8 cellular contexts compared by ENCODE assay signal in genomic region chr16:66406534-66407368, GRCh38. TPM values are rescaled to one million over a fixed set of nuclear protein-coding genes. Genes with fewer than 3 reads are reported as not detected.
DNase-seq lines count a peak whose midpoint lies in the region; ATAC-seq and TF ChIP-seq lines count a peak whose summit lies in the region.

No MANE protein-coding gene starts in this region.

- no peaks in the 10 kb centered on the region for H3K27me3 Mint-ChIP-seq in activated naive CD4-positive, alpha-beta T cell treated with anti-CD3 and anti-CD28 coated beads, Interleukin-2, amount 50 U/mL, for 24 hours

- H3K27ac Mint-ChIP-seq in activated naive CD4-positive, alpha-beta T cell treated with anti-CD3 and anti-CD28 coated beads, Interleukin-2, amount 50 U/mL, for 24 hours = peak overlapping the region; percentile 23

- H2AFZ ChIP-seq in Karpas-422 (ENCODE audit: low read length) = no peak overlapping the region; the same call in 1 of the 2 replicates

- no peaks in the 10 kb centered on the region for H3K27me3 ChIP-seq in Karpas-422 (ENCODE audit: low read length)

- peak overlapping the region; percentile 38 for H3K4me2 ChIP-seq in Karpas-422 (ENCODE audit: low read depth, low read length, poor library complexity, severe bottlenecking)

- peaks cover 3% of the 10 kb centered on the region; the same call in 1 of the 2 replicates for H3K4me1 ChIP-seq in Karpas-422 (ENCODE audit: low read length)

- in situ Hi-C loops in Caki2 (cut with HindIII; ENCODE audit: low pct_unique_long_range_greater_than_20kb, low sequenced_read_pairs) = no loop called here

- H3K36me3 ChIP-seq in Karpas-422 (ENCODE audit: insufficient read depth, low read length) = no peaks in the 10 kb centered on the region
- no peaks in the 10 kb centered on the region for H3K36me3 ChIP-seq in SK-N-MC (ENCODE audit: insufficient read depth, low read length)

- H3K36me3 Mint-ChIP-seq in activated naive CD4-positive, alpha-beta T cell treated with anti-CD3 and anti-CD28 coated beads, Interleukin-2, amount 50 U/mL, for 24 hours = peaks cover 6% of the 10 kb centered on the region

- H3K27ac ChIP-seq in Karpas-422 (ENCODE audit: low read length) = no peak overlapping the region
- H3K27ac ChIP-seq in SK-N-MC = no peak overlapping the region
- H3K27ac ChIP-seq in temporal lobe (ENCODE audit: low read depth, low read length) = peak overlapping the region; percentile 13

- H3K4me1 Mint-ChIP-seq in activated naive CD4-positive, alpha-beta T cell treated with anti-CD3 and anti-CD28 coated beads, Interleukin-2, amount 50 U/mL, for 24 hours = peaks cover 34% of the 10 kb centered on the region

- H3K9me3 Mint-ChIP-seq in activated naive CD4-positive, alpha-beta T cell treated with anti-CD3 and anti-CD28 coated beads, Interleukin-2, amount 50 U/mL, for 24 hours = no peaks in the 10 kb centered on the region

- peak overlapping the region; percentile 33; the same call in 1 of the 2 replicates for H3K4me3 ChIP-seq in Karpas-422 (ENCODE audit: low read length)
- H3K4me3 ChIP-seq in SK-N-MC = peak overlapping the region; percentile 84

- peak; percentile 78 for DNase-seq in Caki2 (ENCODE audit: low read depth)
- peak; percentile 88 for DNase-seq in Karpas-422
- no peak for DNase-seq in SK-N-MC (ENCODE audit: low read depth, low spot score)
- peak; percentile 78 to 97 (median 90) for DNase-seq in head of caudate nucleus
- DNase-seq in omental fat pad (ENCODE audit: low spot score) = peak; percentile 99

- TF ChIP-seq CTCF in omental fat pad (IDR thresholded peaks at IDR 0.05) = peak in 2 of 3 donors; percentile 14 to 82

- no peaks in the 10 kb centered on the region for H4K20me1 ChIP-seq in Karpas-422 (ENCODE audit: insufficient read depth, low read depth, low read length)

- H3K9me3 ChIP-seq in Karpas-422 (ENCODE audit: low read length) (no peaks in the 10 kb centered on the region), SK-N-MC (ENCODE audit: low read depth, low read length) (no peaks in the 10 kb centered on the region)

- intact Hi-C loops in head of caudate nucleus (cut with DNase I) = loop anchor here (2.0 to 5.0 kb wide), 3 partner anchors 78 to 461 kb away; partner anchors contain the start of gene CMTM3

- H3K9me2 ChIP-seq in Karpas-422 (replicated peaks; ENCODE audit: insufficient read depth, low read length) = no peaks in the 10 kb centered on the region

- H3K79me2 ChIP-seq in Karpas-422 (ENCODE audit: low read length) = no peaks in the 10 kb centered on the region

- ATAC-seq in GM21619 (IDR thresholded peaks at IDR 0.05; ENCODE audit: unreplicated experiment) = peak; percentile 82
- ATAC-seq in omental fat pad (ENCODE audit: low FRiP score) = peak; percentile 73

- H3K9ac ChIP-seq in Karpas-422 (ENCODE audit: low read length) (peak overlapping the region; percentile 30; the same call in 1 of the 2 replicates), SK-N-MC (ENCODE audit: insufficient read length) (peak overlapping the region; percentile 2)

- peak overlapping the region; percentile 89 for H3K4me3 Mint-ChIP-seq in activated naive CD4-positive, alpha-beta T cell treated with anti-CD3 and anti-CD28 coated beads, Interleukin-2, amount 50 U/mL, for 24 hours

RNA-seq across cellular contexts. Expression of gene BEAN1, which starts 20.3 kb away (rescaled TPM):
- total RNA-seq in Caki2 (2014; rRNA removed; shearing (Covaris generic); ENCODE audit: low replicate concordance) = 1.9 and 3.8 TPM in 2 replicates
- total RNA-seq in Karpas-422 (2014; rRNA removed; shearing (Covaris generic); ENCODE audit: low replicate concordance) = not detected in 2 replicates
- total RNA-seq in omental fat pad (1 to 10 TPM in 2 of 4 donors, under 1 TPM in 1, not detected in 1; 0.94 to 2.2 (median 1.3) TPM), temporal lobe (3.9 TPM)

RNA-seq across cellular contexts. Expression of gene CDH5, which starts 40.3 kb away (rescaled TPM):
- total RNA-seq in Caki2 (2014; rRNA removed; shearing (Covaris generic); ENCODE audit: low replicate concordance) = not detected in 2 replicates
- total RNA-seq in Karpas-422 (2014; rRNA removed; shearing (Covaris generic); ENCODE audit: low replicate concordance) = not detected in 2 replicates
- 100 to 1,000 TPM in 1 of 4 donors, 10 to 100 TPM in 3; 31.8 to 237 (median 95.8) TPM for total RNA-seq in omental fat pad
- 6.9 TPM for total RNA-seq in temporal lobe
